8 cellular contexts compared by ENCODE assay signal in genomic region chr16:30761427-30761927, GRCh38. TPM values are rescaled to one million over a fixed set of nuclear protein-coding genes. Genes with fewer than 3 reads are reported as not detected.
DNase-seq lines count a peak whose midpoint lies in the region; ATAC-seq and TF ChIP-seq lines count a peak whose summit lies in the region.

No MANE protein-coding gene starts in this region.

- H3K9me3 Mint-ChIP-seq in CD14-positive monocyte = no peaks in the 10 kb centered on the region
- H3K9me3 Mint-ChIP-seq in activated naive CD8-positive, alpha-beta T cell treated with anti-CD3 and anti-CD28 coated beads, Interleukin-2, amount 50 U/mL, for 24 hours = no peaks in the 10 kb centered on the region

- H3K27me3 Mint-ChIP-seq in CD14-positive monocyte (ENCODE audit: low read depth in 3 of 3) = peaks cover 0 to 6% (median 0%) of the 10 kb centered on the region in 3 donors
- H3K27me3 Mint-ChIP-seq in activated naive CD8-positive, alpha-beta T cell treated with anti-CD3 and anti-CD28 coated beads, Interleukin-2, amount 50 U/mL, for 24 hours = no peaks in the 10 kb centered on the region

- H3K36me3 ChIP-seq in iPS-15b (ENCODE audit: control insufficient read depth, insufficient read depth, low read length) (peaks cover 38% of the 10 kb centered on the region), spleen (peaks cover 0 to 61% (median 41%) of the 10 kb centered on the region in 6 donors)

- intact Hi-C loops in CD14-positive monocyte (cut with micrococcal nuclease) = loop anchor here in 1 of 2 donors (5.0 to 10.0 kb wide), 3 partner anchors 46 to 163 kb away; partner anchors contain the start of genes FBRS and FBXL19
- intact Hi-C loops in spleen (cut with DNase I; ENCODE audit: low total_unique reads) = no loop called here

- DNase-seq in CD14-positive monocyte (ENCODE audit: low spot score) (no peak), SHP77 treated with DMSO at 0.1 percent for 48 hours (lab: John Stamatoyannopoulos, UW) (peak; percentile 34), spleen (peak; percentile 85), pons (ENCODE audit: low spot score) (no peak)
- peak; percentile 62 for DNase-seq in activated naive CD8-positive, alpha-beta T cell treated with anti-CD3 and anti-CD28 coated beads, Interleukin-2, amount 50 U/mL, for 24 hours

- TF ChIP-seq CTCF in CD14-positive monocyte (IDR thresholded peaks at IDR 0.05) (no peak), spleen (IDR thresholded peaks at IDR 0.05 in 8 of 11, conservative IDR thresholded peaks at IDR 0.05 in 3 of 11) (no peak)

- peaks cover 46 to 63% of the 10 kb centered on the region in 2 donors for H3K36me3 Mint-ChIP-seq in CD14-positive monocyte
- H3K36me3 Mint-ChIP-seq in activated naive CD8-positive, alpha-beta T cell treated with anti-CD3 and anti-CD28 coated beads, Interleukin-2, amount 50 U/mL, for 24 hours (ENCODE audit: low read depth) = peaks cover 23% of the 10 kb centered on the region

- H3K9me3 ChIP-seq in iPS-15b (ENCODE audit: control insufficient read depth, insufficient read depth, low read length) (no peaks in the 10 kb centered on the region), spleen (no peaks in the 10 kb centered on the region)

- H3K4me1 ChIP-seq in iPS-15b (ENCODE audit: control insufficient read depth, insufficient read depth, low read length) (no peaks in the 10 kb centered on the region), spleen (peaks cover 25 to 68% (median 52%) of the 10 kb centered on the region in 6 donors)

- H3K4me3 ChIP-seq in iPS-15b (ENCODE audit: low read depth, low read length) (peak overlapping the region; percentile 97), spleen (peak overlapping the region; percentile 74 to 99 (median 96))

- peak overlapping the region; percentile 11 to 98 (median 95) for H3K27ac Mint-ChIP-seq in CD14-positive monocyte
- H3K27ac Mint-ChIP-seq in activated naive CD8-positive, alpha-beta T cell treated with anti-CD3 and anti-CD28 coated beads, Interleukin-2, amount 50 U/mL, for 24 hours = peak overlapping the region; percentile 86

- 0 to 1% (median 0%) methylated on average over 8 to 64 of the region's 64 CpGs for WGBS in spleen, 5 donors

- peaks cover 49% of the 10 kb centered on the region for H3K4me1 Mint-ChIP-seq in CD14-positive monocyte
- H3K4me1 Mint-ChIP-seq in activated naive CD8-positive, alpha-beta T cell treated with anti-CD3 and anti-CD28 coated beads, Interleukin-2, amount 50 U/mL, for 24 hours = peaks cover 31% of the 10 kb centered on the region

- TF ChIP-seq POLR2A in spleen (IDR thresholded peaks at IDR 0.05) = no peak

- ATAC-seq in GM19372 (IDR thresholded peaks at IDR 0.05; ENCODE audit: low read depth, unreplicated experiment) = peak; percentile 25
- ATAC-seq in HG03521 (IDR thresholded peaks at IDR 0.05; ENCODE audit: unreplicated experiment) = peak; percentile 23
- ATAC-seq in activated naive CD8-positive, alpha-beta T cell treated with anti-CD3 and anti-CD28 coated beads, Interleukin-2, amount 50 U/mL, for 24 hours = peak; percentile 30

- peak overlapping the region; percentile 87 to 93 for H3K4me3 Mint-ChIP-seq in CD14-positive monocyte
- peak overlapping the region; percentile 91 for H3K4me3 Mint-ChIP-seq in activated naive CD8-positive, alpha-beta T cell treated with anti-CD3 and anti-CD28 coated beads, Interleukin-2, amount 50 U/mL, for 24 hours

- H3K27ac ChIP-seq in spleen = peak overlapping the region in 7 of 8 donors; percentile 83 to 95 (median 93)

- H3K27me3 ChIP-seq in iPS-15b (ENCODE audit: control insufficient read depth, insufficient read depth, low read length) (no peaks in the 10 kb centered on the region), spleen (replicated peaks in 1 of 7) (no peaks in the 10 kb centered on the region)

- H3K9ac ChIP-seq in iPS-15b (ENCODE audit: low read depth, low read length) = no peak overlapping the region

RNA-seq across cellular contexts. Expression of gene CFAP119, which starts 0.4 kb away (rescaled TPM):
- 1 to 10 TPM; 2.4 to 3.5 TPM for polyA plus RNA-seq in CD14-positive monocyte
- total RNA-seq in spleen = 1 to 10 TPM; 3.1 to 7.2 (median 4.1) TPM
- polyA plus RNA-seq in spleen = 10 to 100 TPM in 1 of 3 donors, 1 to 10 TPM in 2; 8.2 to 15.5 (median 8.3) TPM

RNA-seq across cellular contexts. Expression of gene RNF40, which starts 0.6 kb away (rescaled TPM):
- polyA plus RNA-seq in CD14-positive monocyte = 10 to 100 TPM; 14.8 to 34.9 TPM
- 100 to 1,000 TPM in 2 of 7 donors, 10 to 100 TPM in 5; 65.9 to 111 (median 88.8) TPM for total RNA-seq in spleen
- 10 to 100 TPM; 38.1 to 63.9 (median 50.0) TPM for polyA plus RNA-seq in spleen

RNA-seq across cellular contexts. Expression of gene PHKG2, which starts 13.3 kb away (rescaled TPM):
- polyA plus RNA-seq in CD14-positive monocyte (10 to 100 TPM; 45.4 to 54.2 TPM), spleen (10 to 100 TPM; 30.3 to 51.6 (median 42.8) TPM)
- total RNA-seq in spleen = 10 to 100 TPM; 28.5 to 36.7 (median 34.0) TPM

RNA-seq across cellular contexts. Expression of gene ZNF629, which starts 25.5 kb away (rescaled TPM):
- polyA plus RNA-seq in CD14-positive monocyte (under 1 TPM; 0.27 to 0.73 TPM), spleen (1 to 10 TPM; 1.3 to 3.1 (median 1.7) TPM)
- 10 to 100 TPM in 5 of 7 donors, 1 to 10 TPM in 2; 7.6 to 13.9 (median 12.5) TPM for total RNA-seq in spleen

Comparison
In these comparisons a context has a peak if more than half of its experiments do, and no peak if none do; other contexts are left out.
1. DNase-seq: peak in SHP77 treated with DMSO at 0.1 percent for 48 hours (single experiment), activated naive CD8-positive, alpha-beta T cell treated with anti-CD3 and anti-CD28 coated beads, Interleukin-2, amount 50 U/mL, for 24 hours (single experiment) and spleen (single experiment); none in CD14-positive monocyte (single experiment) and pons (single experiment).
2. Peak in every context shown above with its lines, with median percentiles within 50 percentile points of each other: ATAC-seq.